In the genomic region with DNA sequence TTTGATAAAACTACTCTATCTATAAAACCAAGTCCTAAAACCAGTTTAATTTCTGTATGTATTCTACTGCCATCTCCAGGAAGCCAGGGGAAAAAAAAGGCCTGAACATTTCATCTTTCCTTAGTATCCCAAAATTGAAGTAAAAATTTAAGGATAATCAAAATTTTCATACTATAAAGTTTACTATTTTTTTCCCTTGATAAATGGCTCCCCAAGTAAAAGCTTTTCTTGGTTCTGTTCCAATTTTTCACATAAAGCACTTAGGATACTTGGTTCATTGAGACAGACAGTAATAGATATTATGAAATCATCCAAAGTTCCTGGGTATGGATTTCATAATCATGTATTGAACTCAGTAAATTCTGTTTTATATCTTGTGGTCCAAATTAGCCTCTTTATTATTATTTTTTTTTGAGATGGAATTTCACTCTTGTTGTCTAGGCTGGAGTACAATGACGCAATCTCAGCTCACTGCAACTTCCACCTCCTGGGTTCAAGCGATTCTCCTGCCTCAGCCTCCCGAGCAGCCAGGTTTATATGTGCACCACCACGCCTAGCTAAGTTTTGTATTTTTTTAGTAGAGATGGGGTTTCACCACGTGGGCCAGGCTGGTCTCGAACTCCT, we compare ENCODE assay signal across 1 cellular context.
TF ChIP-seq lines count a peak whose summit lies in the region.

No MANE protein-coding gene starts in this region.

TF ChIP-seq in WTC11, 78 proteins besides CTCF, POLR2A, EP300 and RAD21 (continued from another document):
- TF ChIP-seq, protein P1, sequence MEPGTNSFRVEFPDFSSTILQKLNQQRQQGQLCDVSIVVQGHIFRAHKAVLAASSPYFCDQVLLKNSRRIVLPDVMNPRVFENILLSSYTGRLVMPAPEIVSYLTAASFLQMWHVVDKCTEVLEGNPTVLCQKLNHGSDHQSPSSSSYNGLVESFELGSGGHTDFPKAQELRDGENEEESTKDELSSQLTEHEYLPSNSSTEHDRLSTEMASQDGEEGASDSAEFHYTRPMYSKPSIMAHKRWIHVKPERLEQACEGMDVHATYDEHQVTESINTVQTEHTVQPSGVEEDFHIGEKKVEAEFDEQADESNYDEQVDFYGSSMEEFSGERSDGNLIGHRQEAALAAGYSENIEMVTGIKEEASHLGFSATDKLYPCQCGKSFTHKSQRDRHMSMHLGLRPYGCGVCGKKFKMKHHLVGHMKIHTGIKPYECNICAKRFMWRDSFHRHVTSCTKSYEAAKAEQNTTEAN (CRISPR knock-in tag; IDR thresholded peaks at IDR 0.05) = no peak
- no peak for TF ChIP-seq JUN (CRISPR knock-in tag; IDR thresholded peaks at IDR 0.05)
- TF ChIP-seq, protein P2, sequence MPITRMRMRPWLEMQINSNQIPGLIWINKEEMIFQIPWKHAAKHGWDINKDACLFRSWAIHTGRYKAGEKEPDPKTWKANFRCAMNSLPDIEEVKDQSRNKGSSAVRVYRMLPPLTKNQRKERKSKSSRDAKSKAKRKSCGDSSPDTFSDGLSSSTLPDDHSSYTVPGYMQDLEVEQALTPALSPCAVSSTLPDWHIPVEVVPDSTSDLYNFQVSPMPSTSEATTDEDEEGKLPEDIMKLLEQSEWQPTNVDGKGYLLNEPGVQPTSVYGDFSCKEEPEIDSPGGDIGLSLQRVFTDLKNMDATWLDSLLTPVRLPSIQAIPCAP (CRISPR knock-in tag; IDR thresholded peaks at IDR 0.05) = no peak
- TF ChIP-seq, protein P3, sequence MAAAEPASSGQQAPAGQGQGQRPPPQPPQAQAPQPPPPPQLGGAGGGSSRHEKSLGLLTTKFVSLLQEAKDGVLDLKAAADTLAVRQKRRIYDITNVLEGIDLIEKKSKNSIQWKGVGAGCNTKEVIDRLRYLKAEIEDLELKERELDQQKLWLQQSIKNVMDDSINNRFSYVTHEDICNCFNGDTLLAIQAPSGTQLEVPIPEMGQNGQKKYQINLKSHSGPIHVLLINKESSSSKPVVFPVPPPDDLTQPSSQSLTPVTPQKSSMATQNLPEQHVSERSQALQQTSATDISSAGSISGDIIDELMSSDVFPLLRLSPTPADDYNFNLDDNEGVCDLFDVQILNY (CRISPR knock-in tag; IDR thresholded peaks at IDR 0.05) = no peak
- no peak for TF ChIP-seq MYBL2 (CRISPR knock-in tag; IDR thresholded peaks at IDR 0.05)
- TF ChIP-seq ZNF121 (CRISPR knock-in tag; IDR thresholded peaks at IDR 0.05) = no peak
- TF ChIP-seq TCF7 (CRISPR knock-in tag; IDR thresholded peaks at IDR 0.05; ENCODE audit: low read depth) = no peak
- no peak for TF ChIP-seq ELF4 (CRISPR knock-in tag; IDR thresholded peaks at IDR 0.05; ENCODE audit: low read depth)
- TF ChIP-seq, protein P4, sequence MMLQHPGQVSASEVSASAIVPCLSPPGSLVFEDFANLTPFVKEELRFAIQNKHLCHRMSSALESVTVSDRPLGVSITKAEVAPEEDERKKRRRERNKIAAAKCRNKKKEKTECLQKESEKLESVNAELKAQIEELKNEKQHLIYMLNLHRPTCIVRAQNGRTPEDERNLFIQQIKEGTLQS (CRISPR knock-in tag; conservative IDR thresholded peaks at IDR 0.05) = no peak
- TF ChIP-seq, protein P5, sequence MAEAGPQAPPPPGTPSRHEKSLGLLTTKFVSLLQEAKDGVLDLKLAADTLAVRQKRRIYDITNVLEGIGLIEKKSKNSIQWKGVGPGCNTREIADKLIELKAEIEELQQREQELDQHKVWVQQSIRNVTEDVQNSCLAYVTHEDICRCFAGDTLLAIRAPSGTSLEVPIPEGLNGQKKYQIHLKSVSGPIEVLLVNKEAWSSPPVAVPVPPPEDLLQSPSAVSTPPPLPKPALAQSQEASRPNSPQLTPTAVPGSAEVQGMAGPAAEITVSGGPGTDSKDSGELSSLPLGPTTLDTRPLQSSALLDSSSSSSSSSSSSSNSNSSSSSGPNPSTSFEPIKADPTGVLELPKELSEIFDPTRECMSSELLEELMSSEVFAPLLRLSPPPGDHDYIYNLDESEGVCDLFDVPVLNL (CRISPR knock-in tag; IDR thresholded peaks at IDR 0.05; ENCODE audit: borderline replicate concordance, low read depth) = no peak
